ENCODE assay signal across 12 cellular contexts in the genomic region with DNA sequence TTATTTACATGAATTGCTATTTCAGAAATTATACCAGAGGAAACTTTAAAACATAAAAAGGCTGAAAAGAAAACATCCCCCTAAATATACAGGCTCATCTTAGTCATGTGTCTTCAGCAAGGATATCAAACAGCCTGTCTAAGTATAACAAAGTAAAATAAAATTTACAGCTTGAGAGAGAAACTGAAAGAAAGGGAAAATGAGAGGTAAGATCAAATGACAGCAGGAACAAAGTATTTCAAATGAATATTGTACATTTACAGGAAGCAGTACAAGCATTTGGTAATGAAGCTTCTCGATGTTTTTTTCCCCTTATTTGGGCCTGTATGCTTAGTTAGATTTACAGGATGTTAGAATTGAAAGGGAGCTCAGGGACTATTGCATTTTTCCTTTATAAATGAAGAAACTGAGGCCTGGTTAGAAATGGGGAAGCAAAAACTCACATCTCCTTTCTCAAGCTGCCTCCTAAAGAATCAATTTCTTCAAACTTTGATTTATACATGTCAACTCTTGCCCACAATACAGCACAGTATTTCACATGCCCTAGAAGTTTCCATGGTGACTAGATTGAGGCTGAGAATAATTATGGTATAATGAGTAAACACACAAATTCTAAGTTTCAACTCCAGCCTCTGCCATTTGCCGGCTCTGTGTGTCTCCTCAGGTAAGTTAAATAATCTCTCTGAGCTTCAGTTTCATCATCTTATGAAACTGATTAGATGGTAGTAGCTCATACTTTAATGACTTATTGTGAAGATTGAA. TPM values are rescaled to one million over a fixed set of nuclear protein-coding genes. Genes with fewer than 3 reads are reported as not detected.
DNase-seq lines count a peak whose midpoint lies in the region; ATAC-seq lines count a peak whose summit lies in the region.
"Had no signal": no experiment of that assay in that cellular context is flagged by ENCODE, and none has a peak within 500 bp of the region (broad histone marks: within the 10 kb centered on the region; RNA-seq: fewer than 3 reads in every experiment).

No MANE protein-coding gene starts in this region.

- no peaks in the 10 kb centered on the region for H3K27me3 Mint-ChIP-seq in activated CD4-positive, alpha-beta T cell treated with anti-CD3 and anti-CD28 coated beads, Interleukin-2, amount 10 ng/mL, durations not matched to agents 7 days and 5 days
- H3K27me3 Mint-ChIP-seq in T-cell = no peaks in the 10 kb centered on the region

- H3K4me1 ChIP-seq in neuronal stem cell (ENCODE audit: control insufficient read depth in 2 of 2, insufficient read depth in 1 of 2, low read depth in 1 of 2, low read length in 2 of 2) = peaks cover 2 to 10% of the 10 kb centered on the region in 2 donors

- peak overlapping the region; percentile 51 for H2AFZ ChIP-seq in neuronal stem cell (ENCODE audit: low read length)
- H2AFZ ChIP-seq: GM23338 had no signal

- H2BK120ac ChIP-seq in neuronal stem cell (ENCODE audit: low read depth, low read length) = no peak overlapping the region

- no peak overlapping the region for H3K14ac ChIP-seq in neuronal stem cell (ENCODE audit: low read length)

- no peak for DNase-seq in activated CD4-positive, alpha-beta T cell treated with anti-CD3 and anti-CD28 coated beads, Interleukin-2, amount 10 ng/mL, durations not matched to agents 7 days and 5 days
- DNase-seq in activated CD4-positive, alpha-beta T cell treated with anti-CD3 and anti-CD28 coated beads, Interleukin-2, amount 50 U/mL, for 1 hour = no peak
- DNase-seq in T-cell (peak in 1 of 34 experiments; percentile 4), neuronal stem cell (ENCODE audit: low spot score) (no peak), SIG-M5 treated with dmso at 0.1 percent for 504 hours (lab: John Stamatoyannopoulos, UW; ENCODE audit: unreplicated experiment) (no peak), cerebellar nuclear complex (lab: John Stamatoyannopoulos, UW) (no peak)
- no peak for DNase-seq in central memory CD4-positive, alpha-beta T cell
- DNase-seq: EL, SIG-M5 had no signal

- H3K9me3 ChIP-seq in neuronal stem cell (replicated peaks in 1 of 2; ENCODE audit: control insufficient read depth in 2 of 2, insufficient read depth in 1 of 2, low read depth in 1 of 2, low read length in 2 of 2) = no peaks in the 10 kb centered on the region

- H3K4me2 ChIP-seq in neuronal stem cell (ENCODE audit: insufficient read depth, low read length, poor library complexity, severe bottlenecking) = no peak overlapping the region
- H3K4me2 ChIP-seq: GM23338 had no signal

- ATAC-seq in HG02938 (IDR thresholded peaks at IDR 0.05; ENCODE audit: unreplicated experiment) = peak; percentile 26
- ATAC-seq in T-cell (replicated peaks in 1 of 4) = peak; percentile 54 to 83 (median 66)
- ATAC-seq: GM23338 had no signal

- peaks cover 68% of the 10 kb centered on the region for H3K4me1 Mint-ChIP-seq in activated CD4-positive, alpha-beta T cell treated with anti-CD3 and anti-CD28 coated beads, Interleukin-2, amount 10 ng/mL, durations not matched to agents 7 days and 5 days
- peaks cover 40 to 60% (median 44%) of the 10 kb centered on the region in 3 donors for H3K4me1 Mint-ChIP-seq in T-cell
- H3K4me1 Mint-ChIP-seq: GM23338 had no signal

- no peak overlapping the region for H3K4me3 ChIP-seq in neuronal stem cell (ENCODE audit: low read length in 2 of 2)
- H3K4me3 ChIP-seq: GM23338, lung had no signal

- peaks cover 78% of the 10 kb centered on the region for H3K36me3 Mint-ChIP-seq in activated CD4-positive, alpha-beta T cell treated with anti-CD3 and anti-CD28 coated beads, Interleukin-2, amount 10 ng/mL, durations not matched to agents 7 days and 5 days (ENCODE audit: low read depth)
- peaks cover 32% of the 10 kb centered on the region for H3K36me3 Mint-ChIP-seq in T-cell

- no peak overlapping the region for H4K91ac ChIP-seq in neuronal stem cell (ENCODE audit: low read depth, low read length, poor library complexity)

- no peak overlapping the region for H3K18ac ChIP-seq in neuronal stem cell (ENCODE audit: low read length)

- H2AK5ac ChIP-seq in neuronal stem cell (ENCODE audit: low read depth, low read length) = no peak overlapping the region

- H3K27me3 ChIP-seq in neuronal stem cell (ENCODE audit: control insufficient read depth in 3 of 3, insufficient read depth in 3 of 3, low read depth in 1 of 3, low read length in 3 of 3) = no peaks in the 10 kb centered on the region

- H3K9ac ChIP-seq in neuronal stem cell (ENCODE audit: low read depth, low read length, poor library complexity) = no peak overlapping the region

- H3K79me1 ChIP-seq in neuronal stem cell (ENCODE audit: low read depth, low read length) = no peaks in the 10 kb centered on the region

- POLR2A ChIA-PET in activated CD4-positive, alpha-beta T cell treated with anti-CD3 and anti-CD28 coated beads, Interleukin-2, amount 10 ng/mL, durations not matched to agents 7 days and 5 days (lab: Charles Lee) = interaction anchor here (1.8 kb wide), 1 partner anchor 29 kb away, joined by 5 read pairs; a partner anchor contains a TSS
- POLR2A ChIA-PET in T-cell (lab: Charles Lee) = interaction anchor here (0.5 to 1.1 kb wide), 3 partner anchors 10 to 30 kb away, joined by 3 to 6 read pairs (median 3); a partner anchor contains a TSS

- H2BK5ac ChIP-seq in neuronal stem cell (ENCODE audit: low read length) = no peak overlapping the region

- H3K4ac ChIP-seq in neuronal stem cell (ENCODE audit: low read length) = no peak overlapping the region

- H3K4me3 Mint-ChIP-seq in activated CD4-positive, alpha-beta T cell treated with anti-CD3 and anti-CD28 coated beads, Interleukin-2, amount 10 ng/mL, durations not matched to agents 7 days and 5 days = peak overlapping the region; percentile 14
- H3K4me3 Mint-ChIP-seq in T-cell = peak overlapping the region; percentile 35 to 56 (median 51)
- H3K4me3 Mint-ChIP-seq: GM23338 had no signal

- no peak overlapping the region for H4K8ac ChIP-seq in neuronal stem cell (ENCODE audit: low read depth, low read length)

- peak overlapping the region; percentile 97 for H3K27ac Mint-ChIP-seq in activated CD4-positive, alpha-beta T cell treated with anti-CD3 and anti-CD28 coated beads, Interleukin-2, amount 10 ng/mL, durations not matched to agents 7 days and 5 days
- H3K27ac Mint-ChIP-seq in T-cell = peak overlapping the region; percentile 94 to 96
- H3K27ac Mint-ChIP-seq: GM23338 had no signal

- CTCF ChIA-PET in activated CD4-positive, alpha-beta T cell treated with anti-CD3 and anti-CD28 coated beads, Interleukin-2, amount 10 ng/mL, durations not matched to agents 7 days and 5 days (lab: Charles Lee) = interaction anchor here (0.9 to 3.1 kb wide), 13 partner anchors 8 to 103 kb away, joined by 3 to 11 read pairs (median 5); no protein-coding TSS in a partner anchor
- CTCF ChIA-PET in T-cell (lab: Charles Lee) = interaction anchor here (0.7 to 2.6 kb wide), 5 partner anchors 14 to 37 kb away, joined by 3 to 12 read pairs (median 4); a partner anchor contains a TSS

- no peak overlapping the region for H3K27ac ChIP-seq in neuronal stem cell (replicated peaks; ENCODE audit: low read length)

- no peak overlapping the region for H3K23ac ChIP-seq in neuronal stem cell (ENCODE audit: low read depth, low read length, poor library complexity)

- no peak overlapping the region for H2BK12ac ChIP-seq in neuronal stem cell (ENCODE audit: low read length)

- no peaks in the 10 kb centered on the region for H3K36me3 ChIP-seq in neuronal stem cell (replicated peaks in 1 of 2; ENCODE audit: control insufficient read depth in 2 of 2, insufficient read depth in 2 of 2, low read length in 2 of 2)

- H2BK15ac ChIP-seq in neuronal stem cell (ENCODE audit: low read length) = no peak overlapping the region

- WGBS in neuronal stem cell (ENCODE audit: extremely low coverage in 2 of 2, insufficient read length in 2 of 2, insufficient replicate concordance in 1 of 2), 2 donors = no CpG with 5 or more reads among the region's 2 CpGs

- peaks cover 3% of the 10 kb centered on the region for H3K9me3 Mint-ChIP-seq in activated CD4-positive, alpha-beta T cell treated with anti-CD3 and anti-CD28 coated beads, Interleukin-2, amount 10 ng/mL, durations not matched to agents 7 days and 5 days
- no peaks in the 10 kb centered on the region for H3K9me3 Mint-ChIP-seq in T-cell
- H3K9me3 Mint-ChIP-seq: GM23338 had no signal

RNA-seq across cellular contexts. Expression of a gene that starts 29.3 kb away (rescaled TPM):
- 10 to 100 TPM; 39.5 TPM for total RNA-seq in activated CD4-positive, alpha-beta T cell treated with anti-CD3 and anti-CD28 coated beads, Interleukin-2, amount 10 ng/mL, durations not matched to agents 7 days and 5 days
- 10 to 100 TPM; 12.9 to 18.7 (median 14.3) TPM for total RNA-seq in T-cell
- polyA plus RNA-seq in neuronal stem cell (2013, experiment 1 of 2) = not detected
- not detected for polyA plus RNA-seq in neuronal stem cell (2013, experiment 2 of 2)
- total RNA-seq: GM23338 had no signal
- polyA plus RNA-seq: GM23338 had no signal

RNA-seq across cellular contexts. Expression of a gene that starts 48.3 kb away (rescaled TPM):
- total RNA-seq in activated CD4-positive, alpha-beta T cell treated with anti-CD3 and anti-CD28 coated beads, Interleukin-2, amount 10 ng/mL, durations not matched to agents 7 days and 5 days = 10 to 100 TPM; 28.9 to 33.1 TPM
- total RNA-seq in T-cell = 10 to 100 TPM; 17.5 to 25.0 (median 19.4) TPM
- 40.7 TPM for polyA plus RNA-seq in neuronal stem cell (2013, experiment 1 of 2)
- 42.2 TPM for polyA plus RNA-seq in neuronal stem cell (2013, experiment 2 of 2)
